Comparison of ENCODE assay signal across 2 cellular contexts in genomic region chr21:38171723-38172344, GRCh38.
TF ChIP-seq lines count a peak whose summit lies in the region.

No MANE protein-coding gene starts in this region.

TF ChIP-seq in GM23338, 12 proteins besides CTCF, POLR2A, EP300 and RAD21 (continued from another document):
- TF ChIP-seq ZNF462 (CRISPR knock-in tag; IDR thresholded peaks at IDR 0.05), result no peak; the same call in 1 of the 2 replicates
- no peak for TF ChIP-seq NANOG (IDR thresholded peaks at IDR 0.05; ENCODE audit: borderline replicate concordance)
TF ChIP-seq in GM23338: peak in this region for 0.

TF ChIP-seq in SK-N-SH treated with all-trans-retinoic acid at 6 μM for 48 hours, 23 proteins besides CTCF, POLR2A, EP300 and RAD21 (continued from another document):
- no peak for TF ChIP-seq ZFP3 (CRISPR knock-in tag; IDR thresholded peaks at IDR 0.05)
- no peak for TF ChIP-seq ZNF8 (CRISPR knock-in tag; IDR thresholded peaks at IDR 0.05)
- no peak for TF ChIP-seq CREB5 (CRISPR knock-in tag; IDR thresholded peaks at IDR 0.05; ENCODE audit: low read depth)
- no peak for TF ChIP-seq PPARA (CRISPR knock-in tag; IDR thresholded peaks at IDR 0.05; ENCODE audit: borderline replicate concordance)
